ENCODE assay signal across 1 cellular context in genomic region chr15:72272213-72272996, GRCh38.
TF ChIP-seq lines count a peak whose summit lies in the region.

A gene with protein sequence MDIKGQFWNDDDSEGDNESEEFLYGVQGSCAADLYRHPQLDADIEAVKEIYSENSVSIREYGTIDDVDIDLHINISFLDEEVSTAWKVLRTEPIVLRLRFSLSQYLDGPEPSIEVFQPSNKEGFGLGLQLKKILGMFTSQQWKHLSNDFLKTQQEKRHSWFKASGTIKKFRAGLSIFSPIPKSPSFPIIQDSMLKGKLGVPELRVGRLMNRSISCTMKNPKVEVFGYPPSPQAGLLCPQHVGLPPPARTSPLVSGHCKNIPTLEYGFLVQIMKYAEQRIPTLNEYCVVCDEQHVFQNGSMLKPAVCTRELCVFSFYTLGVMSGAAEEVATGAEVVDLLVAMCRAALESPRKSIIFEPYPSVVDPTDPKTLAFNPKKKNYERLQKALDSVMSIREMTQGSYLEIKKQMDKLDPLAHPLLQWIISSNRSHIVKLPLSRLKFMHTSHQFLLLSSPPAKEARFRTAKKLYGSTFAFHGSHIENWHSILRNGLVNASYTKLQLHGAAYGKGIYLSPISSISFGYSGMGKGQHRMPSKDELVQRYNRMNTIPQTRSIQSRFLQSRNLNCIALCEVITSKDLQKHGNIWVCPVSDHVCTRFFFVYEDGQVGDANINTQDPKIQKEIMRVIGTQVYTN (minus strand): TSS chr15:72272554. CDS start chr15:72267477, 5,077 bp downstream.

TF ChIP-seq in K562, 482 proteins besides CTCF, POLR2A, EP300 and RAD21 (continued from another document and continues in another):
- TF ChIP-seq, protein P1, sequence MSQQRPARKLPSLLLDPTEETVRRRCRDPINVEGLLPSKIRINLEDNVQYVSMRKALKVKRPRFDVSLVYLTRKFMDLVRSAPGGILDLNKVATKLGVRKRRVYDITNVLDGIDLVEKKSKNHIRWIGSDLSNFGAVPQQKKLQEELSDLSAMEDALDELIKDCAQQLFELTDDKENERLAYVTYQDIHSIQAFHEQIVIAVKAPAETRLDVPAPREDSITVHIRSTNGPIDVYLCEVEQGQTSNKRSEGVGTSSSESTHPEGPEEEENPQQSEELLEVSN (IDR thresholded peaks at IDR 0.05; ENCODE audit: borderline replicate concordance in 1 of 2, extremely low read depth in 1 of 2, insufficient read depth in 1 of 2, insufficient read length in 1 of 2, low read depth in 1 of 2, low read length in 1 of 2, poor library complexity in 1 of 2, severe bottlenecking in 1 of 2), result peak; percentile 98
- TF ChIP-seq MCM7 (IDR thresholded peaks at IDR 0.05), result no peak
- TF ChIP-seq, protein P2, sequence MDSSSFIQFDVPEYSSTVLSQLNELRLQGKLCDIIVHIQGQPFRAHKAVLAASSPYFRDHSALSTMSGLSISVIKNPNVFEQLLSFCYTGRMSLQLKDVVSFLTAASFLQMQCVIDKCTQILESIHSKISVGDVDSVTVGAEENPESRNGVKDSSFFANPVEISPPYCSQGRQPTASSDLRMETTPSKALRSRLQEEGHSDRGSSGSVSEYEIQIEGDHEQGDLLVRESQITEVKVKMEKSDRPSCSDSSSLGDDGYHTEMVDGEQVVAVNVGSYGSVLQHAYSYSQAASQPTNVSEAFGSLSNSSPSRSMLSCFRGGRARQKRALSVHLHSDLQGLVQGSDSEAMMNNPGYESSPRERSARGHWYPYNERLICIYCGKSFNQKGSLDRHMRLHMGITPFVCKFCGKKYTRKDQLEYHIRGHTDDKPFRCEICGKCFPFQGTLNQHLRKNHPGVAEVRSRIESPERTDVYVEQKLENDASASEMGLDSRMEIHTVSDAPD (CRISPR knock-in tag; IDR thresholded peaks at IDR 0.05), result no peak
- TF ChIP-seq SMARCE1 (IDR thresholded peaks at IDR 0.05), result 0 out of 2 replicates have a peak, but pooled peaks have one; percentile 22
- TF ChIP-seq E2F8 (IDR thresholded peaks at IDR 0.05; ENCODE audit: low read depth, partially characterized antibody), result peak; percentile 44
- TF ChIP-seq RBM15 (IDR thresholded peaks at IDR 0.05; ENCODE audit: insufficient read depth, low read length), result no peak
- no peak for TF ChIP-seq TGIF2 (CRISPR knock-in tag; IDR thresholded peaks at IDR 0.05)
- TF ChIP-seq ZSCAN32 (CRISPR knock-in tag; IDR thresholded peaks at IDR 0.05), result no peak
- TF ChIP-seq FOXK1 (CRISPR knock-in tag; IDR thresholded peaks at IDR 0.05; ENCODE audit: borderline replicate concordance), result no peak
- TF ChIP-seq DMBX1 (CRISPR knock-in tag; IDR thresholded peaks at IDR 0.05; ENCODE audit: borderline replicate concordance), result peak; percentile 47; the same call in 1 of the 2 replicates
- peak; percentile 45; the same call in 1 of the 2 replicates for TF ChIP-seq ESRRA (IDR thresholded peaks at IDR 0.05; ENCODE audit: borderline replicate concordance, low read depth)
- TF ChIP-seq HDAC2 (IDR thresholded peaks at IDR 0.05), result 0 out of 2 replicates have a peak, but pooled peaks have one; percentile 14
- peak; percentile 74; the same call in 1 of the 2 replicates for TF ChIP-seq NR2C2 (CRISPR knock-in tag; IDR thresholded peaks at IDR 0.05)
- peak; percentile 92 for TF ChIP-seq NR2C2 (tag; IDR thresholded peaks at IDR 0.05)
- peak; percentile 67 for TF ChIP-seq HMGN3 (IDR thresholded peaks at IDR 0.05; ENCODE audit: borderline replicate concordance, extremely low read depth, insufficient read length, low read depth, low read length)
- no peak for TF ChIP-seq NCOA2 (IDR thresholded peaks at IDR 0.05; ENCODE audit: partially characterized antibody in 2 of 2)
- TF ChIP-seq JUN (IDR thresholded peaks at IDR 0.05; ENCODE audit: borderline replicate concordance, low read depth, low read length), result peak; percentile 80
- no peak for TF ChIP-seq JUN (CRISPR knock-in tag; IDR thresholded peaks at IDR 0.05; ENCODE audit: borderline replicate concordance)
- TF ChIP-seq, protein P3, sequence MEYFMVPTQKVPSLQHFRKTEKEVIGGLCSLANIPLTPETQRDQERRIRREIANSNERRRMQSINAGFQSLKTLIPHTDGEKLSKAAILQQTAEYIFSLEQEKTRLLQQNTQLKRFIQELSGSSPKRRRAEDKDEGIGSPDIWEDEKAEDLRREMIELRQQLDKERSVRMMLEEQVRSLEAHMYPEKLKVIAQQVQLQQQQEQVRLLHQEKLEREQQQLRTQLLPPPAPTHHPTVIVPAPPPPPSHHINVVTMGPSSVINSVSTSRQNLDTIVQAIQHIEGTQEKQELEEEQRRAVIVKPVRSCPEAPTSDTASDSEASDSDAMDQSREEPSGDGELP (CRISPR knock-in tag; IDR thresholded peaks at IDR 0.05; ENCODE audit: borderline replicate concordance), result peak; percentile 87
- peak; percentile 40; the same call in 1 of the 2 replicates for TF ChIP-seq DIDO1 (tag; IDR thresholded peaks at IDR 0.05; ENCODE audit: low read depth)
- TF ChIP-seq NR4A1 (CRISPR knock-in tag; IDR thresholded peaks at IDR 0.05), result no peak
- TF ChIP-seq NR4A1 (tag; IDR thresholded peaks at IDR 0.05), result 0 out of 2 replicates have a peak, but pooled peaks have one; percentile 34
- no peak for TF ChIP-seq CCAR2 (IDR thresholded peaks at IDR 0.05; ENCODE audit: low read depth, low read length)
- no peak for TF ChIP-seq GABPB2 (CRISPR knock-in tag; conservative IDR thresholded peaks at IDR 0.05)
- TF ChIP-seq CBFA2T2 (conservative IDR thresholded peaks at IDR 0.05), result 0 out of 2 replicates have a peak, but pooled peaks have one; percentile 42
- TF ChIP-seq POLR3A (IDR thresholded peaks at IDR 0.05; ENCODE audit: borderline replicate concordance, extremely low read depth, insufficient read depth, insufficient read length), result no peak
- peak in 1 of 2 experiments; percentile 74; a peak in 2 of 4 replicates for TF ChIP-seq HDAC1 (IDR thresholded peaks at IDR 0.05)
- TF ChIP-seq ATF7 (IDR thresholded peaks at IDR 0.05), result peak; percentile 82
- TF ChIP-seq ZNF551 (CRISPR knock-in tag; IDR thresholded peaks at IDR 0.05), result no peak
- no peak for TF ChIP-seq STAT6 (CRISPR knock-in tag; IDR thresholded peaks at IDR 0.05)
- peak; percentile 82 to 85; a peak in 3 of 4 replicates for TF ChIP-seq MAZ (CRISPR knock-in tag; conservative IDR thresholded peaks at IDR 0.05 in 1 of 2, IDR thresholded peaks at IDR 0.05 in 1 of 2)
- TF ChIP-seq TOE1 (IDR thresholded peaks at IDR 0.05; ENCODE audit: borderline replicate concordance), result peak; percentile 81; the same call in 1 of the 2 replicates
- no peak for TF ChIP-seq TOE1 (CRISPR knock-in tag; IDR thresholded peaks at IDR 0.05; ENCODE audit: borderline replicate concordance, low read depth)
- peak; percentile 59 for TF ChIP-seq SP2 (IDR thresholded peaks at IDR 0.05; ENCODE audit: extremely low read depth, low read depth, low read length, poor library complexity, severe bottlenecking)
- peak; percentile 64 for TF ChIP-seq RB1 (IDR thresholded peaks at IDR 0.05; ENCODE audit: low read depth)
- no peak for TF ChIP-seq MED1 (CRISPR knock-in tag; IDR thresholded peaks at IDR 0.05; ENCODE audit: borderline replicate concordance)
- TF ChIP-seq, protein P4, sequence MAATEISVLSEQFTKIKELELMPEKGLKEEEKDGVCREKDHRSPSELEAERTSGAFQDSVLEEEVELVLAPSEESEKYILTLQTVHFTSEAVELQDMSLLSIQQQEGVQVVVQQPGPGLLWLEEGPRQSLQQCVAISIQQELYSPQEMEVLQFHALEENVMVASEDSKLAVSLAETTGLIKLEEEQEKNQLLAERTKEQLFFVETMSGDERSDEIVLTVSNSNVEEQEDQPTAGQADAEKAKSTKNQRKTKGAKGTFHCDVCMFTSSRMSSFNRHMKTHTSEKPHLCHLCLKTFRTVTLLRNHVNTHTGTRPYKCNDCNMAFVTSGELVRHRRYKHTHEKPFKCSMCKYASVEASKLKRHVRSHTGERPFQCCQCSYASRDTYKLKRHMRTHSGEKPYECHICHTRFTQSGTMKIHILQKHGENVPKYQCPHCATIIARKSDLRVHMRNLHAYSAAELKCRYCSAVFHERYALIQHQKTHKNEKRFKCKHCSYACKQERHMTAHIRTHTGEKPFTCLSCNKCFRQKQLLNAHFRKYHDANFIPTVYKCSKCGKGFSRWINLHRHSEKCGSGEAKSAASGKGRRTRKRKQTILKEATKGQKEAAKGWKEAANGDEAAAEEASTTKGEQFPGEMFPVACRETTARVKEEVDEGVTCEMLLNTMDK (IDR thresholded peaks at IDR 0.05; ENCODE audit: borderline replicate concordance, insufficient read depth, low read depth, low read length, poor library complexity, severe bottlenecking), result peak; percentile 88
- TF ChIP-seq, protein P5, sequence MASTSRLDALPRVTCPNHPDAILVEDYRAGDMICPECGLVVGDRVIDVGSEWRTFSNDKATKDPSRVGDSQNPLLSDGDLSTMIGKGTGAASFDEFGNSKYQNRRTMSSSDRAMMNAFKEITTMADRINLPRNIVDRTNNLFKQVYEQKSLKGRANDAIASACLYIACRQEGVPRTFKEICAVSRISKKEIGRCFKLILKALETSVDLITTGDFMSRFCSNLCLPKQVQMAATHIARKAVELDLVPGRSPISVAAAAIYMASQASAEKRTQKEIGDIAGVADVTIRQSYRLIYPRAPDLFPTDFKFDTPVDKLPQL (IDR thresholded peaks at IDR 0.05; ENCODE audit: extremely low read depth, insufficient read length), result no peak
- no peak for TF ChIP-seq ZNF133 (CRISPR knock-in tag; IDR thresholded peaks at IDR 0.05)
- TF ChIP-seq NEUROD1 (IDR thresholded peaks at IDR 0.05; ENCODE audit: borderline replicate concordance, low read depth, low read length, partially characterized antibody), result peak; percentile 52
- peak; percentile 70 for TF ChIP-seq POLR2B (IDR thresholded peaks at IDR 0.05; ENCODE audit: low read depth, partially characterized antibody)
- peak; percentile 67; the same call in 1 of the 2 replicates for TF ChIP-seq EP400 (IDR thresholded peaks at IDR 0.05)
- TF ChIP-seq ZNF175 (CRISPR knock-in tag; IDR thresholded peaks at IDR 0.05; ENCODE audit: low read depth), result peak; percentile 72; the same call in 1 of the 2 replicates
- TF ChIP-seq KAT7 (CRISPR knock-in tag; IDR thresholded peaks at IDR 0.05; ENCODE audit: borderline replicate concordance), result peak; percentile 63; the same call in 1 of the 2 replicates
- no peak for TF ChIP-seq LEF1 (IDR thresholded peaks at IDR 0.05)
- TF ChIP-seq ZNF518B (CRISPR knock-in tag; IDR thresholded peaks at IDR 0.05), result no peak
- TF ChIP-seq CHD2 (IDR thresholded peaks at IDR 0.05; ENCODE audit: low read depth, low read length), result peak; percentile 48; the same call in 1 of the 2 replicates
- peak; percentile 92 for TF ChIP-seq ZFX (CRISPR knock-in tag; IDR thresholded peaks at IDR 0.05)
- TF ChIP-seq MYC (IDR thresholded peaks at IDR 0.05; ENCODE audit: low read depth, low read length), result peak; percentile 88
- no peak for TF ChIP-seq MYC (CRISPR knock-in tag; IDR thresholded peaks at IDR 0.05; ENCODE audit: borderline replicate concordance, low read depth)
- peak; percentile 51 for TF ChIP-seq TBP (optimal IDR thresholded peaks at IDR 0.05; ENCODE audit: low read depth, low read length)
